ENCODE assay signal across 11 cellular contexts in the genomic region with DNA sequence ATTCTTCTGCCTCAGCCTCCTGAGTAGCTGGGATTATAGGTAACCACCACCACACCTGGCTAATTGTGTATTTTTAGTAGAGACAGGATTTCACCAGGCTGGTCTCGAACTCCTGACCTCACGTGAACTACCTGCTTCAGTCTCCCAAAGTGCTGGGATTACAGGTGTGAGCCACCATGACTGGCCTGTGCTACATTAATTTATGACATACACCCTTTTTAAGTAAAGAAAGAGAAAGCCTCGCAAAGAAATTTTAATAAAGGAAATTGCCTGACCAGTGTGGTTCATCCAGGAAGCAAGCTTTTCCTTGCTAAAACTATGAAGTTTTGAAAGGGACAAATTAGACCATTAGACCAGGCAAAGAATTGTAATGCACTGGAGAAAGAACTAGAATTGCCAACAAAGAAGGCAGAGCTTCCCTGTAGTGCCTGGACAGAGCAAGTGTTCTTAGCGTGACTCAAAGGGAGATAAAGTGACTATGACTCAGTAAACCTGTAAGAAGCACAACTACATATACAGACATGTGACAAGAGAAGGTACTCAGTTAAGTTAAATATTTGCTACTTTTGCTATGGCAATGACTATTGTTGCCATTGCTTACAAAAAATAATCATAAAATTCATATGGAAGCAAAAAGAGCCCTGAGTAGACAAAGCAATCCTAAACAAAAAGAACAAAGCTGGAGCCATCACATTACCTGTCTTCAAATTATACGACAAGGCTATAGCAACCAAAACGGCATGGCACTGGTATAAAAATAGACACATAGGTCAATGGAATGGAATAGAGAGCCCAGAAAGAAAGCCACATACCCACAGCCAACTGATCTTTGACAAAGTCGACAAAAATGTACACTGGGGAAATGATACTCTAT. TPM values are rescaled to one million over a fixed set of nuclear protein-coding genes. Genes with fewer than 3 reads are reported as not detected.
A peak's percentile ranks its signal among the peaks of the same experiment; 100 is the strongest.
DNase-seq lines count a peak whose midpoint lies in the region; ATAC-seq, FAIRE-seq and TF ChIP-seq lines count a peak whose summit lies in the region.
"Had no signal": no experiment of that assay in that cellular context is flagged by ENCODE, and none has a peak within 500 bp of the region (broad histone marks: within the 10 kb centered on the region; RNA-seq: fewer than 3 reads in every experiment).

No MANE protein-coding gene starts in this region.

- H3K36me3 Mint-ChIP-seq in T-helper 1 cell treated with Interleukin-12 subunit alpha and Interleukin-12 subunit beta and Interleukin-4 antibody, amounts not matched to agents 30 μg/mL and 1 μg/mL, for 36 hours (ENCODE audit: low read depth) = peaks cover 60% of the 10 kb centered on the region

- no peaks in the 10 kb centered on the region for H3K27me3 Mint-ChIP-seq in T-helper 1 cell treated with Interleukin-12 subunit alpha and Interleukin-12 subunit beta and Interleukin-4 antibody, amounts not matched to agents 30 μg/mL and 1 μg/mL, for 36 hours (ENCODE audit: low read depth)

- no peak for TF ChIP-seq CTCF in fibroblast of the aortic adventitia (IDR thresholded peaks at IDR 0.05; ENCODE audit: insufficient read depth, low read length)

- no peak overlapping the region for H3K4me3 ChIP-seq in fibroblast of the aortic adventitia (ENCODE audit: low read depth, low read length)

- ATAC-seq in GM21526 (IDR thresholded peaks at IDR 0.05; ENCODE audit: low FRiP score, unreplicated experiment) (no peak), GM19324 (IDR thresholded peaks at IDR 0.05; ENCODE audit: low FRiP score, unreplicated experiment) (no peak), HG02798 (IDR thresholded peaks at IDR 0.05; ENCODE audit: poor library complexity, unreplicated experiment) (no peak)
- ATAC-seq: left lobe of liver had no signal

- peaks cover 7% of the 10 kb centered on the region for H3K9me3 Mint-ChIP-seq in T-helper 1 cell treated with Interleukin-12 subunit alpha and Interleukin-12 subunit beta and Interleukin-4 antibody, amounts not matched to agents 30 μg/mL and 1 μg/mL, for 36 hours

- peak; percentile 11 for DNase-seq in GF-D8 (lab: John Stamatoyannopoulos, UW)
- DNase-seq in H54 (ENCODE audit: insufficient read length, low spot score) = no peak
- DNase-seq in fibroblast of the aortic adventitia (ENCODE audit: low read depth) = peak; percentile 22
- DNase-seq in DMS79 treated with DMSO at 0.1 percent for 48 hours (lab: John Stamatoyannopoulos, UW) = no peak
- DNase-seq: DMS 273 treated with DMSO at 0.1 percent for 48 hours, KG1 had no signal

- peak overlapping the region; percentile 49 for H3K4me3 Mint-ChIP-seq in T-helper 1 cell treated with Interleukin-12 subunit alpha and Interleukin-12 subunit beta and Interleukin-4 antibody, amounts not matched to agents 30 μg/mL and 1 μg/mL, for 36 hours

- H3K4me1 Mint-ChIP-seq in T-helper 1 cell treated with Interleukin-12 subunit alpha and Interleukin-12 subunit beta and Interleukin-4 antibody, amounts not matched to agents 30 μg/mL and 1 μg/mL, for 36 hours (ENCODE audit: low read depth) = peaks cover 66% of the 10 kb centered on the region

- no peak for TF ChIP-seq POLR2A in H54 (IDR thresholded peaks at IDR 0.05; ENCODE audit: low read depth, low read length)

- peak overlapping the region; percentile 76 for H3K27ac Mint-ChIP-seq in T-helper 1 cell treated with Interleukin-12 subunit alpha and Interleukin-12 subunit beta and Interleukin-4 antibody, amounts not matched to agents 30 μg/mL and 1 μg/mL, for 36 hours

- FAIRE-seq in H54 (lab: Jason Lieb, UNC) = peak; percentile 60

RNA-seq across cellular contexts. Expression of gene FYB1, which starts 54.6 kb away (rescaled TPM):
- total RNA-seq in fibroblast of the aortic adventitia (ENCODE audit: low replicate concordance) = 0.08 and 0.54 TPM in 2 replicates

Comparison
In these comparisons a context has a peak if more than half of its experiments do, and no peak if none do; other contexts are left out.
1. DNase-seq: peak in GF-D8 (single experiment) and fibroblast of the aortic adventitia (single experiment); none in H54 (single experiment) and DMS79 treated with DMSO at 0.1 percent for 48 hours (single experiment).